12 cellular contexts compared by ENCODE assay signal in genomic region chr2:47155091-47155876, GRCh38. TPM values are rescaled to one million over a fixed set of nuclear protein-coding genes. Genes with fewer than 3 reads are reported as not detected.
DNase-seq lines count a peak whose midpoint lies in the region; ATAC-seq and TF ChIP-seq lines count a peak whose summit lies in the region.
"Had no signal": no experiment of that assay in that cellular context is flagged by ENCODE, and none has a peak within 500 bp of the region (broad histone marks: within the 10 kb centered on the region; RNA-seq: fewer than 3 reads in every experiment).

Gene STPG4 (minus strand): TSS chr2:47155308. CDS start chr2:47155251, 57 bp downstream.

- TF ChIP-seq CTCF in GM12865 (IDR thresholded peaks at IDR 0.05; ENCODE audit: insufficient read depth, low read depth, low read length, missing control alignments): no peak

- peak; percentile 74 to 75 for ATAC-seq in natural killer cell treated with Interleukin-12 subunit alpha and Interleukin-12 subunit beta and Interleukin-15 and Interleukin-18, amount 100 ng/mL, for 72 hours
- ATAC-seq in GM21717 (IDR thresholded peaks at IDR 0.05; ENCODE audit: unreplicated experiment): no peak

- H3K27ac Mint-ChIP-seq in activated naive CD8-positive, alpha-beta T cell: peak within 1 kb of the TSS; percentile 17
- H3K27ac Mint-ChIP-seq in natural killer cell treated with Interleukin-12 subunit alpha and Interleukin-12 subunit beta and Interleukin-15 and Interleukin-18, amount 100 ng/mL, for 72 hours: peak within 1 kb of the TSS; percentile 9 to 65

- H3K4me1 Mint-ChIP-seq in activated naive CD8-positive, alpha-beta T cell (ENCODE audit: low read depth): no peaks in the 10 kb centered on the region
- peaks cover 24 to 35% of the 10 kb centered on the region in 2 donors for H3K4me1 Mint-ChIP-seq in natural killer cell treated with Interleukin-12 subunit alpha and Interleukin-12 subunit beta and Interleukin-15 and Interleukin-18, amount 100 ng/mL, for 72 hours (ENCODE audit: low read depth in 2 of 2)

- no peaks in the 10 kb centered on the region for H3K27me3 Mint-ChIP-seq in activated naive CD8-positive, alpha-beta T cell
- no peaks in the 10 kb centered on the region for H3K27me3 Mint-ChIP-seq in natural killer cell treated with Interleukin-12 subunit alpha and Interleukin-12 subunit beta and Interleukin-15 and Interleukin-18, amount 100 ng/mL, for 72 hours

- no peaks in the 10 kb centered on the region for H3K27me3 ChIP-seq in H7 (ENCODE audit: control insufficient read depth, insufficient read depth, low read length)
- H3K27me3 ChIP-seq: SJSA1 had no signal

- H3K36me3 Mint-ChIP-seq in activated naive CD8-positive, alpha-beta T cell: peaks cover 18% of the 10 kb centered on the region
- H3K36me3 Mint-ChIP-seq in natural killer cell treated with Interleukin-12 subunit alpha and Interleukin-12 subunit beta and Interleukin-15 and Interleukin-18, amount 100 ng/mL, for 72 hours: peaks cover 19% of the 10 kb centered on the region

- DNase-seq in GM12865 (ENCODE audit: low read depth) (peak; percentile 36), H7 (peak; percentile 47), kidney tubule cell (ENCODE audit: low spot score) (no peak), SIG-M5 treated with dmso at 0.1 percent for 504 hours (lab: John Stamatoyannopoulos, UW; ENCODE audit: unreplicated experiment) (no peak)
- no peak for DNase-seq in natural killer cell treated with Interleukin-12 subunit alpha and Interleukin-12 subunit beta and Interleukin-15 and Interleukin-18, amount 100 ng/mL, for 72 hours (ENCODE audit: low spot score)
- DNase-seq: DMS79 treated with DMSO at 0.1 percent for 48 hours; NCI-H446 treated with DMSO at 0.1 percent for 48 hours; stimulated activated CD4-positive, alpha-beta T cell treated with anti-CD3 and anti-CD28 coated beads, Interleukin-4, amount 100 ng/mL, for 4 hours had no signal

- H3K36me3 ChIP-seq in H7 (replicated peaks; ENCODE audit: control insufficient read depth, insufficient read depth, low read length): peaks cover 5% of the 10 kb centered on the region

- H3K4me3 ChIP-seq in GM12865 (ENCODE audit: low read depth, low read length) (no peak within 1 kb of the TSS), H7 (ENCODE audit: insufficient read depth, low read depth, low read length) (no peak within 1 kb of the TSS)
- H3K4me3 ChIP-seq: SJSA1 had no signal

- peaks cover 4% of the 10 kb centered on the region for H3K9me3 Mint-ChIP-seq in activated naive CD8-positive, alpha-beta T cell (ENCODE audit: low read depth)
- H3K9me3 Mint-ChIP-seq in natural killer cell treated with Interleukin-12 subunit alpha and Interleukin-12 subunit beta and Interleukin-15 and Interleukin-18, amount 100 ng/mL, for 72 hours: no peaks in the 10 kb centered on the region

- H3K4me3 Mint-ChIP-seq in activated naive CD8-positive, alpha-beta T cell: no peak within 1 kb of the TSS
- peak within 1 kb of the TSS; percentile 38 for H3K4me3 Mint-ChIP-seq in natural killer cell treated with Interleukin-12 subunit alpha and Interleukin-12 subunit beta and Interleukin-15 and Interleukin-18, amount 100 ng/mL, for 72 hours

RNA-seq across cellular contexts. Expression of gene STPG4, which starts in this region (rescaled TPM):
- total RNA-seq in H7 (2014; rRNA removed; shearing (Covaris generic)): not detected in 2 replicates
- under 1 TPM in 1 of 2 donors, not detected in 1; 0.29 TPM for total RNA-seq in natural killer cell treated with Interleukin-12 subunit alpha and Interleukin-12 subunit beta and Interleukin-15 and Interleukin-18, amount 100 ng/mL, for 72 hours
- total RNA-seq: SJSA1, subcutaneous adipose tissue had no signal

Comparison
In these comparisons a context has a peak if more than half of its experiments do, and no peak if none do; other contexts are left out.
1. Peak in DNase-seq in H7; RNA of the gene not detected or under 1 TPM.
2. Peak in ATAC-seq in natural killer cell treated with Interleukin-12 subunit alpha and Interleukin-12 subunit beta and Interleukin-15 and Interleukin-18, amount 100 ng/mL, for 72 hours; RNA of the gene not detected or under 1 TPM.